ENCODE assay signal across 8 cellular contexts in genomic region chr17:2395258-2396170, GRCh38. TPM values are rescaled to one million over a fixed set of nuclear protein-coding genes. Genes with fewer than 3 reads are reported as not detected.
DNase-seq lines count a peak whose midpoint lies in the region; ATAC-seq and TF ChIP-seq lines count a peak whose summit lies in the region.

No MANE protein-coding gene starts in this region.

- POLR2A ChIA-PET in BJ (lab: Charles Lee) = no interaction called here

- peak overlapping the region; percentile 34 to 98 for H2BK12ac ChIP-seq in mesenchymal stem cell (ENCODE audit: low read length in 2 of 2)

- H2BK15ac ChIP-seq in mesenchymal stem cell (ENCODE audit: low read depth, poor library complexity, severe bottlenecking) = peak overlapping the region; percentile 73

- H3K9ac ChIP-seq in Karpas-422 (ENCODE audit: low read length) = peak overlapping the region; percentile 65
- peak overlapping the region; percentile 80 for H3K9ac ChIP-seq in mesenchymal stem cell (ENCODE audit: low read length)

- peak overlapping the region in 1 of 2 experiments; percentile 97 for H3K14ac ChIP-seq in mesenchymal stem cell (ENCODE audit: low read length in 2 of 2)

- H3K18ac ChIP-seq in mesenchymal stem cell (ENCODE audit: low read depth in 1 of 2, low read length in 2 of 2) = peak overlapping the region; percentile 68 to 69

- H3K27me3 ChIP-seq in BJ (ENCODE audit: control insufficient read depth, insufficient read depth, low read length) (no peaks in the 10 kb centered on the region), Karpas-422 (ENCODE audit: low read length) (no peaks in the 10 kb centered on the region), mesenchymal stem cell (ENCODE audit: control insufficient read depth in 1 of 2, insufficient read depth in 1 of 2, low read length in 2 of 2) (no peaks in the 10 kb centered on the region)

- H4K20me1 ChIP-seq in Karpas-422 (ENCODE audit: insufficient read depth, low read depth, low read length) = peaks cover 25% of the 10 kb centered on the region

- no peaks in the 10 kb centered on the region for H3K9me2 ChIP-seq in Karpas-422 (replicated peaks; ENCODE audit: insufficient read depth, low read length)

- H2BK120ac ChIP-seq in mesenchymal stem cell (ENCODE audit: low read depth, low read length) = peak overlapping the region; percentile 30

- H4K91ac ChIP-seq in mesenchymal stem cell (ENCODE audit: low read length) = peak overlapping the region; percentile 95

- peaks cover 58% of the 10 kb centered on the region for H3K79me2 ChIP-seq in Karpas-422 (ENCODE audit: low read length)

- in situ Hi-C loops in GM13977 (cut with MboI; ENCODE audit: low pct_unique_long_range_greater_than_20kb, low sequenced_read_pairs, unreplicated experiment) = no loop called here

- H3K79me1 ChIP-seq in mesenchymal stem cell (replicated peaks; ENCODE audit: low read length, poor library complexity, severe bottlenecking) = peaks cover 21% of the 10 kb centered on the region

- H3K36me3 ChIP-seq in BJ (ENCODE audit: control insufficient read depth, insufficient read depth, low read length) (peaks cover 1% of the 10 kb centered on the region; the same call in 1 of the 2 replicates), Karpas-422 (ENCODE audit: insufficient read depth, low read length) (no peaks in the 10 kb centered on the region), mesenchymal stem cell (ENCODE audit: control insufficient read depth in 1 of 2, insufficient read depth in 2 of 2, low read depth in 1 of 2, low read length in 2 of 2) (peaks cover 6 to 15% of the 10 kb centered on the region in 2 experiments)

- peak overlapping the region; percentile 25 for H4K8ac ChIP-seq in mesenchymal stem cell (ENCODE audit: low read length)

- H3K4ac ChIP-seq in mesenchymal stem cell (ENCODE audit: low read depth in 1 of 2, low read length in 2 of 2) = peak overlapping the region; percentile 73 to 90

- peaks cover 70% of the 10 kb centered on the region for H3K4me1 ChIP-seq in Karpas-422 (ENCODE audit: low read length)
- H3K4me1 ChIP-seq in mesenchymal stem cell (ENCODE audit: control insufficient read depth, insufficient read depth, low read depth, low read length) = peaks cover 59% of the 10 kb centered on the region

- peak overlapping the region; percentile 20 to 46 for H3K23ac ChIP-seq in mesenchymal stem cell (ENCODE audit: low read length in 2 of 2)

- H2AFZ ChIP-seq in Karpas-422 (ENCODE audit: low read length) (no peak overlapping the region), mesenchymal stem cell (ENCODE audit: low read depth, low read length) (no peak overlapping the region)

- H3K4me3 ChIP-seq in BJ (ENCODE audit: low read depth, low read length) (no peak overlapping the region), Karpas-422 (ENCODE audit: low read length) (peak overlapping the region; percentile 65; the same call in 1 of the 2 replicates), mesenchymal stem cell (ENCODE audit: insufficient read depth in 1 of 2, low read depth in 1 of 2, low read length in 2 of 2) (peak overlapping the region in 1 of 2 experiments; percentile 69)

- WGBS in mesenchymal stem cell = 70% methylated on average over 28 of the region's 28 CpGs

- H3K4me2 ChIP-seq in Karpas-422 (ENCODE audit: low read depth, low read length, poor library complexity, severe bottlenecking) (peak overlapping the region; percentile 84), mesenchymal stem cell (ENCODE audit: low read length, poor library complexity, severe bottlenecking) (peak overlapping the region; percentile 13)

- no peak overlapping the region for H2AK5ac ChIP-seq in mesenchymal stem cell (ENCODE audit: low read length, severe bottlenecking)

- ATAC-seq in GM19395 (IDR thresholded peaks at IDR 0.05; ENCODE audit: unreplicated experiment) = no peak
- no peak for ATAC-seq in esophagus mucosa
- no peak for ATAC-seq in GM19467 (IDR thresholded peaks at IDR 0.05; ENCODE audit: unreplicated experiment)

- no peak overlapping the region for H2BK5ac ChIP-seq in mesenchymal stem cell (ENCODE audit: low read depth, low read length, poor library complexity, severe bottlenecking)

- H3K9me3 ChIP-seq in Karpas-422 (ENCODE audit: low read length) = no peaks in the 10 kb centered on the region
- H3K9me3 ChIP-seq in mesenchymal stem cell (ENCODE audit: control insufficient read depth, low read length) = no peaks in the 10 kb centered on the region

- DNase-seq in BJ (ENCODE audit: low read depth) (no peak), Karpas-422 (peak; percentile 60), caudate nucleus (lab: John Stamatoyannopoulos, UW) (no peak), mesenchymal stem cell (peak; percentile 91), GM13977 (ENCODE audit: low spot score) (no peak)

- CTCF ChIA-PET in BJ (lab: Yijun Ruan, JAX) = interaction anchor here (1.3 to 1.6 kb wide), 2 partner anchors 13 to 43 kb away, joined by 4 to 8 read pairs; no protein-coding TSS in a partner anchor

- peak overlapping the region; percentile 27; the same call in 1 of the 2 replicates for H3K27ac ChIP-seq in Karpas-422 (ENCODE audit: low read length)
- H3K27ac ChIP-seq in caudate nucleus (ENCODE audit: low read depth, low read length) = peak overlapping the region; percentile 97
- H3K27ac ChIP-seq in mesenchymal stem cell (ENCODE audit: low read length, poor library complexity, severe bottlenecking) = peak overlapping the region; percentile 79

- peak; percentile 17; the same call in 1 of the 2 replicates for TF ChIP-seq CTCF in BJ (IDR thresholded peaks at IDR 0.05; ENCODE audit: insufficient read depth, low read depth, low read length)
- no peak for TF ChIP-seq CTCF in GM13977 (IDR thresholded peaks at IDR 0.05; ENCODE audit: extremely low read depth, insufficient read depth, missing control alignments)

RNA-seq across cellular contexts. Expression of gene MNT, which starts 5.3 kb away (rescaled TPM):
- 2.4 and 3.1 TPM in 2 replicates for polyA plus RNA-seq in BJ (2011; rRNA removed)
- 3.4 and 4.2 TPM in 2 replicates for polyA minus RNA-seq in BJ (2011; rRNA and poly(A)+ RNA removed)
- 6.3 and 18.8 TPM in 2 replicates for total RNA-seq in Karpas-422 (2014; rRNA removed; shearing (Covaris generic); ENCODE audit: low replicate concordance)
- polyA plus RNA-seq in mesenchymal stem cell (2013, experiment 1 of 2) = 21.1 TPM
- polyA plus RNA-seq in mesenchymal stem cell (2013, experiment 2 of 2) = 19.7 TPM
- 28.6 TPM for total RNA-seq in esophagus mucosa

RNA-seq across cellular contexts. Expression of gene SGSM2, which starts 58.2 kb away (rescaled TPM):
- 23.7 and 43.6 TPM in 2 replicates for polyA plus RNA-seq in BJ (2011; rRNA removed)
- 22.6 and 29.6 TPM in 2 replicates for polyA minus RNA-seq in BJ (2011; rRNA and poly(A)+ RNA removed)
- 64.0 and 71.9 TPM in 2 replicates for total RNA-seq in Karpas-422 (2014; rRNA removed; shearing (Covaris generic); ENCODE audit: low replicate concordance)
- 39.7 TPM for polyA plus RNA-seq in mesenchymal stem cell (2013, experiment 1 of 2)
- polyA plus RNA-seq in mesenchymal stem cell (2013, experiment 2 of 2) = 36.3 TPM
- 28.1 TPM for total RNA-seq in esophagus mucosa

RNA-seq across cellular contexts. Expression of gene TSR1, which starts 59.3 kb away (rescaled TPM):
- polyA plus RNA-seq in BJ (2011; rRNA removed) = 8.9 and 13.2 TPM in 2 replicates
- polyA minus RNA-seq in BJ (2011; rRNA and poly(A)+ RNA removed) = 15.1 and 19.2 TPM in 2 replicates
- total RNA-seq in Karpas-422 (2014; rRNA removed; shearing (Covaris generic); ENCODE audit: low replicate concordance) = 42.1 and 65.2 TPM in 2 replicates
- polyA plus RNA-seq in mesenchymal stem cell (2013, experiment 1 of 2) = 13.3 TPM
- 12.6 TPM for polyA plus RNA-seq in mesenchymal stem cell (2013, experiment 2 of 2)
- total RNA-seq in esophagus mucosa = 24.5 TPM

Comparison
In these comparisons a context has a peak if more than half of its experiments do, and no peak if none do; other contexts are left out.
1. DNase-seq: peak in Karpas-422 (single experiment) and mesenchymal stem cell (single experiment); none in BJ (single experiment), caudate nucleus (0 of 61) and GM13977 (single experiment).
2. H3K27ac ChIP-seq: peak in every context shown above with its lines; median percentile 97 in caudate nucleus; 79 in mesenchymal stem cell; 27 in Karpas-422.